ENCODE assay signal across 17 cellular contexts in the genomic region with DNA sequence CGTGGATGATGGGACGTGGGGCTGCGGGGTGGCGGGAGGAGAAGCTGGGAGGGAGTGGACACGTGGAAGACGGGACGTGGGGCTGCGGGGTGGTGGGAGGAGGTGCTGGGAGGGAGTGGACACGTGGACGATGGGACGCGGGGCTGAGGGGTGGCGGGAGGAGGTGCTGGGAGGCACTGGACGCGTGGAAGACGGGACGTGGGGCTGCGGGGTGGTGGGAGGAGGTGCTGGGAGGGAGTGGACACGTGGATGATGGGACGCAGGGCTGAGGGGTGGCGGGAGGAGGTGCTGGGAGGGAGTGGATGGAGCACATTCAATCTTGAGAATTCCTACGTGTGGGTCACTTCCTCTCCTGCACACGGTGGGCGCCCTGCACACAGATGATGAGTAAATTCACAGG. TPM values are rescaled to one million over a fixed set of nuclear protein-coding genes. Genes with fewer than 3 reads are reported as not detected.
"Had no signal": no experiment of that assay in that cellular context is flagged by ENCODE, and none has a peak within 500 bp of the region (broad histone marks: within the 10 kb centered on the region; RNA-seq: fewer than 3 reads in every experiment).

No MANE protein-coding gene starts in this region.

RNA-seq across cellular contexts. Expression of a gene that starts 7.2 kb away (rescaled TPM):
- total RNA-seq: cerebellum, dermis blood vessel endothelial cell, esophagus mucosa, esophagus squamous epithelium, gastrocnemius medialis, glomerular endothelial cell, heart right ventricle, kidney epithelial cell, left cardiac atrium, left lung, left ventricle myocardium superior, lower leg skin, lung, mammary epithelial cell, mononuclear cell, mucosa of gallbladder had no signal
- polyA plus RNA-seq: heart right ventricle, keratinocyte, lung, mammary epithelial cell had no signal
